Comparison of ENCODE assay signal across 1 cellular context in the genomic region with DNA sequence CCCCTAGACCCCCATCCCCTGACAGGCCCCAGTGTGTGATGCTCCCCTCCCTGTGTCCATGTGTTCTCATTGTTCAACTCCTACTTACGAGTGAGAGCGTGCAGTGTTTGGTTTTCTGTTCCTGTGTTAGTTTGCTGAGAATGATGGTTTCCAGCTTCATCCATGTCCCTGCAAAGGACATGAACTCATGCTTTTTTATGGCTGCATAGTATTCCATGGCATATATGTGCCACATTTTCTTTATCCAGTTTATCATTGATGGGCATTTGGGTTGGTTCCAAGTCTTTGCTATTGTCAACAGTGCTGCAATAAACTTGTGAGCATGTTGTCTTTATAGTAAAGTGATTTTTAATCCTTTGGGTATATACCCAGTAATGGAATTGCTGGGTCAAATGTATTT. TPM values are rescaled to one million over a fixed set of nuclear protein-coding genes. Genes with fewer than 3 reads are reported as not detected.
"Had no signal": no experiment of that assay in that cellular context is flagged by ENCODE, and none has a peak within 500 bp of the region (broad histone marks: within the 10 kb centered on the region; RNA-seq: fewer than 3 reads in every experiment).

No MANE protein-coding gene starts in this region.

RNA-seq across cellular contexts. Expression of gene TMEM178B, which starts 42.8 kb away (rescaled TPM):
- total RNA-seq: MCF 10A had no signal
